Comparison of ENCODE assay signal across 8 cellular contexts in genomic region chr11:46117842-46118241, GRCh38. TPM values are rescaled to one million over a fixed set of nuclear protein-coding genes. Genes with fewer than 3 reads are reported as not detected.
DNase-seq lines count a peak whose midpoint lies in the region; ATAC-seq and TF ChIP-seq lines count a peak whose summit lies in the region.

No MANE protein-coding gene starts in this region.

- DNase-seq in right atrium auricular region (ENCODE audit: low spot score) (no peak), Right ventricle myocardium inferior (ENCODE audit: missing footprints) (no peak), RKO (ENCODE audit: low spot score) (peak; percentile 67), esophagus muscularis mucosa (ENCODE audit: extremely low spot score) (no peak), upper lobe of left lung (no peak), T-helper 9 cell (no peak), DMS79 (lab: John Stamatoyannopoulos, UW) (no peak), DMS53 treated with DMSO at 0.1 percent for 48 hours (lab: John Stamatoyannopoulos, UW; ENCODE audit: unreplicated experiment) (no peak)

- H3K9me3 ChIP-seq in right atrium auricular region (no peaks in the 10 kb centered on the region), esophagus muscularis mucosa (no peaks in the 10 kb centered on the region), upper lobe of left lung (no peaks in the 10 kb centered on the region)

- intact Hi-C loops in Right ventricle myocardium inferior (cut with DNase I) (no loop called here), esophagus muscularis mucosa (cut with DNase I) (loop anchor here (10.0 kb wide), 1 partner anchor 113 kb away; no protein-coding TSS in a partner anchor)

- ATAC-seq in Right ventricle myocardium inferior (no peak), upper lobe of left lung (ENCODE audit: low FRiP score in 2 of 2) (no peak)

- no peak overlapping the region for H3K4me3 ChIP-seq in right atrium auricular region
- peak overlapping the region in 3 of 4 donors; percentile 6 to 94 (median 93) for H3K4me3 ChIP-seq in esophagus muscularis mucosa
- H3K4me3 ChIP-seq in upper lobe of left lung: peak overlapping the region in 1 of 4 donors; percentile 93

- no peak for TF ChIP-seq POLR2A in esophagus muscularis mucosa (IDR thresholded peaks at IDR 0.05; ENCODE audit: low read depth)
- no peak for TF ChIP-seq POLR2A in upper lobe of left lung (IDR thresholded peaks at IDR 0.05)

- H3K27me3 ChIP-seq in right atrium auricular region (no peaks in the 10 kb centered on the region), esophagus muscularis mucosa (no peaks in the 10 kb centered on the region), upper lobe of left lung (no peaks in the 10 kb centered on the region)

- H3K36me3 ChIP-seq in right atrium auricular region: no peaks in the 10 kb centered on the region
- no peaks in the 10 kb centered on the region for H3K36me3 ChIP-seq in esophagus muscularis mucosa
- H3K36me3 ChIP-seq in upper lobe of left lung: no peaks in the 10 kb centered on the region

- TF ChIP-seq CTCF in right atrium auricular region (IDR thresholded peaks at IDR 0.05) (peak; percentile 11 to 39), esophagus muscularis mucosa (IDR thresholded peaks at IDR 0.05) (peak in 1 of 3 experiments; percentile 18), upper lobe of left lung (IDR thresholded peaks at IDR 0.05) (no peak)

- peaks cover 0 to 57% of the 10 kb centered on the region in 2 donors for H3K4me1 ChIP-seq in right atrium auricular region
- peaks cover 64 to 69% (median 66%) of the 10 kb centered on the region in 4 donors for H3K4me1 ChIP-seq in esophagus muscularis mucosa
- H3K4me1 ChIP-seq in upper lobe of left lung: peaks cover 41 to 60% (median 49%) of the 10 kb centered on the region in 4 donors

- TF ChIP-seq EP300 in esophagus muscularis mucosa (IDR thresholded peaks at IDR 0.05): no peak
- no peak for TF ChIP-seq EP300 in upper lobe of left lung (IDR thresholded peaks at IDR 0.05)

- H3K27ac ChIP-seq in right atrium auricular region: peak overlapping the region in 1 of 2 donors; percentile 97
- H3K27ac ChIP-seq in esophagus muscularis mucosa (replicated peaks in 1 of 4): peak overlapping the region in 3 of 4 donors; percentile 90 to 95 (median 95)
- peak overlapping the region in 3 of 4 donors; percentile 11 to 98 (median 94) for H3K27ac ChIP-seq in upper lobe of left lung

RNA-seq across cellular contexts. Expression of gene PHF21A, which starts 3.4 kb away (rescaled TPM):
- 10 to 100 TPM; 27.6 to 35.5 TPM for total RNA-seq in right atrium auricular region
- total RNA-seq in Right ventricle myocardium inferior: 35.4 TPM
- 10 to 100 TPM; 31.8 to 47.8 (median 36.1) TPM for total RNA-seq in esophagus muscularis mucosa
- 10 to 100 TPM; 21.1 to 99.5 (median 52.2) TPM for total RNA-seq in upper lobe of left lung

Comparison
In these comparisons a context has a peak if more than half of its experiments do, and no peak if none do; other contexts are left out.
1. H3K4me3 ChIP-seq: peak in esophagus muscularis mucosa (3 of 4); none in right atrium auricular region (0 of 2).
2. CTCF ChIP-seq: peak in right atrium auricular region (2 of 2); none in upper lobe of left lung (0 of 6).